In genomic region chr16:15404792-15405191, GRCh38 we compare ENCODE assay signal across 15 cellular contexts. TPM values are rescaled to one million over a fixed set of nuclear protein-coding genes. Genes with fewer than 3 reads are reported as not detected.
DNase-seq lines count a peak whose midpoint lies in the region; ATAC-seq and TF ChIP-seq lines count a peak whose summit lies in the region.
"Had no signal": no experiment of that assay in that cellular context is flagged by ENCODE, and none has a peak within 500 bp of the region (broad histone marks: within the 10 kb centered on the region; RNA-seq: fewer than 3 reads in every experiment).

No MANE protein-coding gene starts in this region.

- H3K4me3 ChIP-seq in choroid plexus epithelial cell (ENCODE audit: low read depth, low read length): no peak overlapping the region
- H3K4me3 ChIP-seq in right lobe of liver: no peak overlapping the region
- no peak overlapping the region for H3K4me3 ChIP-seq in transverse colon

- H3K27me3 ChIP-seq in right lobe of liver (no peaks in the 10 kb centered on the region), transverse colon (no peaks in the 10 kb centered on the region)

- H3K4me1 ChIP-seq in right lobe of liver (peaks cover 0 to 7% (median 0%) of the 10 kb centered on the region in 4 donors), transverse colon (no peaks in the 10 kb centered on the region)

- DNase-seq in MV-4-11 (lab: John Stamatoyannopoulos, UW) (peak; percentile 83), choroid plexus epithelial cell (ENCODE audit: low read depth) (peak; percentile 36), right lobe of liver (peak in 1 of 3 donors; percentile 74), transverse colon (peak; percentile 14), NCI-H2029 (lab: John Stamatoyannopoulos, UW) (no peak), RWPE1 (ENCODE audit: low spot score) (no peak), NCI-H2227 treated with DMSO at 0.1 percent for 48 hours (lab: John Stamatoyannopoulos, UW) (no peak)
- DNase-seq: activated naive CD4-positive, alpha-beta T cell; CD4-positive, alpha-beta memory T cell; effector CD8-positive, alpha-beta T cell; retina; stimulated activated CD4-positive, alpha-beta T cell treated with anti-CD3 and anti-CD28 coated beads, Interleukin-2, amount 100 ng/mL, for 24 hours had no signal

- intact Hi-C loops in right lobe of liver (cut with DNase I) (no loop called here), transverse colon (cut with DNase I; ENCODE audit: low total_unique reads) (no loop called here)

- WGBS in right lobe of liver (ENCODE audit: insufficient coverage, low coverage, low lambda C conversion rate, missing lambda C conversion rate): 18% methylated on average over 4 of the region's 4 CpGs
- 62 to 73% methylated on average over 4 of the region's 4 CpGs for WGBS in transverse colon (ENCODE audit: low coverage in 1 of 2), 2 donors

- TF ChIP-seq CTCF in choroid plexus epithelial cell (conservative IDR thresholded peaks at IDR 0.05; ENCODE audit: low read depth, low read length) (no peak), right lobe of liver (IDR thresholded peaks at IDR 0.05) (no peak), transverse colon (IDR thresholded peaks at IDR 0.05) (no peak), RWPE1 (conservative IDR thresholded peaks at IDR 0.05; ENCODE audit: low read depth) (no peak)

- POLR2A ChIA-PET in RWPE1 (lab: Yijun Ruan, JAX; ENCODE audit: low non-redundant PET): interaction anchor here (0.6 kb wide), 1 partner anchor 21 kb away, joined by 3 read pairs; no protein-coding TSS in a partner anchor

- ATAC-seq in right lobe of liver: peak; percentile 84 to 97 (median 94)

- in situ Hi-C loops in transverse colon (cut with MboI; ENCODE audit: low pct_ligation_motif_present in 1 of 4, low pct_unique_long_range_greater_than_20kb in 1 of 4, low sequenced_read_pairs in 3 of 4): loop anchor here in 1 of 4 donors (25.0 kb wide), 1 partner anchor 733 kb away; no protein-coding TSS in a partner anchor

- CTCF ChIA-PET in RWPE1 (lab: Yijun Ruan, JAX): interaction anchor here (0.6 kb wide), 1 partner anchor 137 kb away, joined by 8 read pairs; no protein-coding TSS in a partner anchor

- H3K36me3 ChIP-seq in right lobe of liver (no peaks in the 10 kb centered on the region), transverse colon (no peaks in the 10 kb centered on the region)

- H3K9me3 ChIP-seq in right lobe of liver (no peaks in the 10 kb centered on the region), transverse colon (no peaks in the 10 kb centered on the region)

- H3K27ac ChIP-seq in right lobe of liver (peak overlapping the region in 1 of 3 donors; percentile 33), transverse colon (peak overlapping the region in 1 of 4 donors; percentile 25), RWPE1 (no peak overlapping the region)
- H3K27ac ChIP-seq: VCaP had no signal

- TF ChIP-seq EP300 in transverse colon (IDR thresholded peaks at IDR 0.05; ENCODE audit: low read depth): no peak

- no peak for TF ChIP-seq POLR2A in right lobe of liver (IDR thresholded peaks at IDR 0.05)
- TF ChIP-seq POLR2A in transverse colon (IDR thresholded peaks at IDR 0.05): no peak

RNA-seq across cellular contexts. Expression of gene MPV17L, which starts 9.2 kb away (rescaled TPM):
- 10 to 100 TPM in 5 of 6 experiments, 1 to 10 TPM in 1; 9.3 to 18.8 (median 16.0) TPM for total RNA-seq in right lobe of liver
- 1 to 10 TPM in 3 of 4 donors, under 1 TPM in 1; 0.37 to 6.3 (median 4.6) TPM for total RNA-seq in transverse colon
- total RNA-seq: CD4-positive, alpha-beta memory T cell; HT1080 had no signal

RNA-seq across cellular contexts. Expression of gene NPIPA5, which starts 26.7 kb away (rescaled TPM):
- total RNA-seq in right lobe of liver: 1 to 10 TPM in 5 of 6 experiments, not detected in 1; 1.9 to 5.5 (median 3.5) TPM
- total RNA-seq in transverse colon: 10 to 100 TPM in 2 of 4 donors, 1 to 10 TPM in 1, not detected in 1; 6.3 to 39.4 (median 10.8) TPM
- total RNA-seq: Daoy had no signal

RNA-seq across cellular contexts. Expression of gene BMERB1, which starts 29.6 kb away (rescaled TPM):
- total RNA-seq in right lobe of liver: 10 to 100 TPM in 4 of 6 experiments, 1 to 10 TPM in 2; 7.0 to 24.0 (median 10.5) TPM
- total RNA-seq in transverse colon: 10 to 100 TPM in 3 of 4 donors, 1 to 10 TPM in 1; 8.6 to 65.1 (median 14.1) TPM

Comparison
In these comparisons a context has a peak if more than half of its experiments do, and no peak if none do; other contexts are left out.
1. DNase-seq: peak in MV-4-11 (single experiment), choroid plexus epithelial cell (single experiment) and transverse colon (single experiment); none in NCI-H2029 (single experiment), RWPE1 (single experiment) and NCI-H2227 treated with DMSO at 0.1 percent for 48 hours (single experiment).